In genomic region chrX:47809065-47809788, GRCh38 we compare ENCODE assay signal across 28 cellular contexts.
"Had no signal": no experiment of that assay in that cellular context is flagged by ENCODE, and none has a peak within 500 bp of the region (broad histone marks: within the 10 kb centered on the region; RNA-seq: fewer than 3 reads in every experiment).

No MANE protein-coding gene starts in this region.

- H3K27me3 Mint-ChIP-seq: progenitor cell of endocrine pancreas; stimulated activated naive CD8-positive, alpha-beta T cell treated with anti-CD3 and anti-CD28 coated beads, Interleukin-15, Interleukin-2, amounts not matched to agents 100 ng/mL and 50 ng/mL, for 24 hours had no signal

- ATAC-seq: natural killer cell treated with Interleukin-12 subunit alpha and Interleukin-12 subunit beta and Interleukin-15 and Interleukin-18, amount 100 ng/mL, for 72 hours; psoas muscle; right cardiac atrium; right lobe of liver; stimulated activated effector memory CD8-positive, alpha-beta T cell treated with anti-CD3 and anti-CD28 coated beads, Interleukin-12 subunit alpha, Interleukin-12 subunit beta, amount 100 ng/mL, for 72 hours; stimulated activated naive B cell treated with anti-CD40 and anti-IgM and Interleukin-4, amounts not matched to agents 10 μg/mL and 1 μg/mL and 100 μg/mL, for 72 hours had no signal

- H3K27me3 ChIP-seq: ovary, right lobe of liver, sigmoid colon, stomach, thyroid gland, tibial nerve, upper lobe of left lung, vagina had no signal

- H3K4me3 Mint-ChIP-seq: natural killer cell treated with Interleukin-12 subunit alpha and Interleukin-12 subunit beta and Interleukin-15 and Interleukin-18, amount 100 ng/mL, for 72 hours; nephron progenitor cell; neural crest cell; stimulated activated effector memory CD8-positive, alpha-beta T cell treated with anti-CD3 and anti-CD28 coated beads, Interleukin-12 subunit alpha, Interleukin-12 subunit beta, amount 100 ng/mL, for 72 hours; stimulated activated naive B cell treated with anti-CD40 and anti-IgM and Interleukin-4, amounts not matched to agents 10 μg/mL and 1 μg/mL and 100 μg/mL, for 72 hours; stimulated activated naive CD8-positive, alpha-beta T cell treated with anti-CD3 and anti-CD28 coated beads, Interleukin-15, Interleukin-2, amounts not matched to agents 100 ng/mL and 50 ng/mL, for 24 hours had no signal

- H3K9me3 Mint-ChIP-seq: natural killer cell treated with Interleukin-12 subunit alpha and Interleukin-12 subunit beta and Interleukin-15 and Interleukin-18, amount 100 ng/mL, for 72 hours; neural crest cell; stimulated activated effector memory CD8-positive, alpha-beta T cell treated with anti-CD3 and anti-CD28 coated beads, Interleukin-12 subunit alpha, Interleukin-12 subunit beta, amount 100 ng/mL, for 72 hours; stimulated activated naive B cell treated with anti-CD40 and anti-IgM and Interleukin-4, amounts not matched to agents 10 μg/mL and 1 μg/mL and 100 μg/mL, for 72 hours; stimulated activated naive CD8-positive, alpha-beta T cell treated with anti-CD3 and anti-CD28 coated beads, Interleukin-15, Interleukin-2, amounts not matched to agents 100 ng/mL and 50 ng/mL, for 24 hours had no signal

- H3K4me1 Mint-ChIP-seq: neural crest cell; stimulated activated effector memory CD8-positive, alpha-beta T cell treated with anti-CD3 and anti-CD28 coated beads, Interleukin-12 subunit alpha, Interleukin-12 subunit beta, amount 100 ng/mL, for 72 hours had no signal

- H3K9me3 ChIP-seq: ovary, psoas muscle, right lobe of liver, sigmoid colon, stomach, thoracic aorta, thyroid gland, tibial nerve, upper lobe of left lung, vagina had no signal

- DNase-seq: nephron progenitor cell; occipital lobe; ovary; posterior cingulate gyrus; psoas muscle; right cardiac atrium; right lobe of liver; sigmoid colon; small intestine; stimulated activated CD4-positive, alpha-beta T cell treated with anti-CD3 and anti-CD28 coated beads, Interleukin-15, amount 100 ng/mL, for 24 hours; stimulated activated CD4-positive, alpha-beta T cell treated with anti-CD3 and anti-CD28 coated beads, Interleukin-2, amount 100 ng/mL, for 24 hours; stimulated activated CD4-positive, alpha-beta T cell treated with anti-CD3 and anti-CD28 coated beads, Interleukin-2, amount 100 ng/mL, for 48 hours; stimulated activated CD4-positive, alpha-beta T cell treated with anti-CD3 and anti-CD28 coated beads, Interleukin-4, amount 100 ng/mL, for 24 hours; stimulated activated naive B cell treated with anti-CD40 and anti-IgM and Interleukin-4, amounts not matched to agents 10 μg/mL and 1 μg/mL and 100 μg/mL, for 72 hours; stimulated activated naive CD4-positive, alpha-beta T cell treated with Interleukin-2 at 50 U/mL for 16 hours; stomach; thyroid gland; trophoblast cell; upper lobe of left lung had no signal

- H3K27ac ChIP-seq: ovary, parathyroid adenoma, psoas muscle, right lobe of liver, sigmoid colon, stomach, thoracic aorta, thyroid gland, tibial nerve, upper lobe of left lung, vagina had no signal

- H3K36me3 Mint-ChIP-seq: natural killer cell treated with Interleukin-12 subunit alpha and Interleukin-12 subunit beta and Interleukin-15 and Interleukin-18, amount 100 ng/mL, for 72 hours; stimulated activated effector memory CD8-positive, alpha-beta T cell treated with anti-CD3 and anti-CD28 coated beads, Interleukin-12 subunit alpha, Interleukin-12 subunit beta, amount 100 ng/mL, for 72 hours; stimulated activated naive B cell treated with anti-CD40 and anti-IgM and Interleukin-4, amounts not matched to agents 10 μg/mL and 1 μg/mL and 100 μg/mL, for 72 hours had no signal

- H3K27ac Mint-ChIP-seq: natural killer cell treated with Interleukin-12 subunit alpha and Interleukin-12 subunit beta and Interleukin-15 and Interleukin-18, amount 100 ng/mL, for 72 hours; nephron progenitor cell; progenitor cell of endocrine pancreas; stimulated activated effector memory CD8-positive, alpha-beta T cell treated with anti-CD3 and anti-CD28 coated beads, Interleukin-12 subunit alpha, Interleukin-12 subunit beta, amount 100 ng/mL, for 72 hours; stimulated activated naive B cell treated with anti-CD40 and anti-IgM and Interleukin-4, amounts not matched to agents 10 μg/mL and 1 μg/mL and 100 μg/mL, for 72 hours; stimulated activated naive CD8-positive, alpha-beta T cell treated with anti-CD3 and anti-CD28 coated beads, Interleukin-15, Interleukin-2, amounts not matched to agents 100 ng/mL and 50 ng/mL, for 24 hours had no signal
